In the genomic region with DNA sequence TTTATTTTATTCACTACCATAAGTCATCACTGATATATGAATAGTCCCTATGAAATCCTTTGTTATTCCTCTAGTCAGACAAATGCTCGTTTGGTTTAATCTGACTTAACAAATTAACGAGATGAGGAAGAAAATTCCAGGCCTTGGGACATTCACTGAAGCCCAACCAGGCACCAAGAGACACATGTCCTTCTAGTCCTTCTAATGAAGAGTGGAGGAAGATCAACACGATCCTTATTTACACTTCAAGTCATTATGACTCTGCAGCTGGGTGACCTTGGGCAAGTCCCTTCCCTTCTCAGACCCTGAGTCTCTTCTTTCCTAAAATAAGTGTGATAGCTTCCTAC, we compare ENCODE assay signal across 10 cellular contexts.
DNase-seq lines count a peak whose midpoint lies in the region; ATAC-seq, FAIRE-seq and TF ChIP-seq lines count a peak whose summit lies in the region.
"Had no signal": no experiment of that assay in that cellular context is flagged by ENCODE, and none has a peak within 500 bp of the region (broad histone marks: within the 10 kb centered on the region; RNA-seq: fewer than 3 reads in every experiment).

No MANE protein-coding gene starts in this region.

- no peak for DNase-seq in brain microvascular endothelial cell
- DNase-seq in lower lobe of right lung = no peak
- no peak for DNase-seq in HPDE6-E6E7 (ENCODE audit: extremely low spot score)
- DNase-seq in GF-D8 (lab: John Stamatoyannopoulos, UW) = no peak
- no peak for DNase-seq in RCC 7860 (ENCODE audit: low spot score)
- DNase-seq: effector memory CD4-positive, alpha-beta T cell had no signal

- peak overlapping the region; percentile 3 for H3K27ac ChIP-seq in OCI-LY3 (ENCODE audit: low read length)
- H3K27ac ChIP-seq in brain microvascular endothelial cell = peak overlapping the region; percentile 72
- H3K27ac ChIP-seq in lower lobe of right lung = peak overlapping the region; percentile 80
- H3K27ac ChIP-seq in stomach smooth muscle (ENCODE audit: low read length) = peak overlapping the region; percentile 96

- H3K4me3 ChIP-seq in OCI-LY3 (ENCODE audit: low read length) (peak overlapping the region; percentile 80), brain microvascular endothelial cell (ENCODE audit: low read depth, low read length) (no peak overlapping the region), lower lobe of right lung (no peak overlapping the region), stomach smooth muscle (ENCODE audit: low read length in 2 of 2) (peak overlapping the region; percentile 8 to 52)

- H3K9me3 ChIP-seq in OCI-LY3 (ENCODE audit: insufficient read depth, low read length) = no peaks in the 10 kb centered on the region
- no peaks in the 10 kb centered on the region for H3K9me3 ChIP-seq in lower lobe of right lung
- H3K9me3 ChIP-seq in stomach smooth muscle (ENCODE audit: control insufficient read depth in 2 of 2, low read length in 2 of 2) = no peaks in the 10 kb centered on the region

- in situ Hi-C loops in brain microvascular endothelial cell (cut with HindIII; ENCODE audit: low pct_ligation_motif_present, low sequenced_read_pairs) = no loop called here

- no peaks in the 10 kb centered on the region for H4K20me1 ChIP-seq in OCI-LY3 (ENCODE audit: insufficient read depth, low read length)

- no peaks in the 10 kb centered on the region for H3K36me3 ChIP-seq in OCI-LY3 (replicated peaks; ENCODE audit: low read depth, low read length)
- no peaks in the 10 kb centered on the region for H3K36me3 ChIP-seq in brain microvascular endothelial cell (replicated peaks)
- no peaks in the 10 kb centered on the region for H3K36me3 ChIP-seq in lower lobe of right lung
- no peaks in the 10 kb centered on the region for H3K36me3 ChIP-seq in stomach smooth muscle (ENCODE audit: control insufficient read depth in 2 of 2, insufficient read depth in 2 of 2, low read length in 2 of 2)

- H3K4me2 ChIP-seq in OCI-LY3 (ENCODE audit: low read length) = peak overlapping the region; percentile 80

- ATAC-seq in lower lobe of right lung = no peak
- no peak for ATAC-seq in GM21526 (IDR thresholded peaks at IDR 0.05; ENCODE audit: low FRiP score, unreplicated experiment)

- peaks cover 14% of the 10 kb centered on the region for H3K4me1 ChIP-seq in OCI-LY3 (ENCODE audit: low read length)
- peaks cover 83% of the 10 kb centered on the region for H3K4me1 ChIP-seq in lower lobe of right lung
- H3K4me1 ChIP-seq in stomach smooth muscle (ENCODE audit: control insufficient read depth, insufficient read depth, low read length) = peaks cover 74% of the 10 kb centered on the region

- intact Hi-C loops in lower lobe of right lung (cut with DNase I) = no loop called here

- no peaks in the 10 kb centered on the region for H3K79me2 ChIP-seq in OCI-LY3 (ENCODE audit: low read length)

- TF ChIP-seq CTCF in OCI-LY3 (IDR thresholded peaks at IDR 0.05; ENCODE audit: low read depth, low read length) = no peak
- TF ChIP-seq CTCF in brain microvascular endothelial cell (IDR thresholded peaks at IDR 0.05; ENCODE audit: low read depth, low read length, missing control alignments) = no peak
- no peak for TF ChIP-seq CTCF in lower lobe of right lung (IDR thresholded peaks at IDR 0.05)

- FAIRE-seq in RCC 7860 (lab: Jason Lieb, UNC) = no peak
- FAIRE-seq: D721Med had no signal

- peaks cover 9% of the 10 kb centered on the region for H3K27me3 ChIP-seq in OCI-LY3 (ENCODE audit: low read depth, low read length)
- H3K27me3 ChIP-seq in brain microvascular endothelial cell (replicated peaks) = no peaks in the 10 kb centered on the region
- no peaks in the 10 kb centered on the region for H3K27me3 ChIP-seq in lower lobe of right lung (ENCODE audit: low read depth)
- H3K27me3 ChIP-seq in stomach smooth muscle (ENCODE audit: control insufficient read depth in 1 of 2, insufficient read depth in 2 of 2, low read length in 2 of 2) = no peaks in the 10 kb centered on the region

- H3K9ac ChIP-seq in OCI-LY3 (ENCODE audit: low read length) (peak overlapping the region; percentile 80), stomach smooth muscle (ENCODE audit: low read length in 2 of 2) (peak overlapping the region; percentile 50 to 88)

- H2AFZ ChIP-seq in OCI-LY3 (ENCODE audit: low read depth, low read length) = peak overlapping the region; percentile 87

Comparison
In these comparisons a context has a peak if more than half of its experiments do, and no peak if none do; other contexts are left out.
1. H3K27ac ChIP-seq: peak in every context shown above with its lines; median percentile 96 in stomach smooth muscle; 80 in lower lobe of right lung; 72 in brain microvascular endothelial cell; 3 in OCI-LY3.
2. H3K4me3 ChIP-seq: peak in OCI-LY3 (single experiment) and stomach smooth muscle (2 of 2); none in brain microvascular endothelial cell (single experiment) and lower lobe of right lung (single experiment).